8 cellular contexts compared by ENCODE assay signal in the genomic region with DNA sequence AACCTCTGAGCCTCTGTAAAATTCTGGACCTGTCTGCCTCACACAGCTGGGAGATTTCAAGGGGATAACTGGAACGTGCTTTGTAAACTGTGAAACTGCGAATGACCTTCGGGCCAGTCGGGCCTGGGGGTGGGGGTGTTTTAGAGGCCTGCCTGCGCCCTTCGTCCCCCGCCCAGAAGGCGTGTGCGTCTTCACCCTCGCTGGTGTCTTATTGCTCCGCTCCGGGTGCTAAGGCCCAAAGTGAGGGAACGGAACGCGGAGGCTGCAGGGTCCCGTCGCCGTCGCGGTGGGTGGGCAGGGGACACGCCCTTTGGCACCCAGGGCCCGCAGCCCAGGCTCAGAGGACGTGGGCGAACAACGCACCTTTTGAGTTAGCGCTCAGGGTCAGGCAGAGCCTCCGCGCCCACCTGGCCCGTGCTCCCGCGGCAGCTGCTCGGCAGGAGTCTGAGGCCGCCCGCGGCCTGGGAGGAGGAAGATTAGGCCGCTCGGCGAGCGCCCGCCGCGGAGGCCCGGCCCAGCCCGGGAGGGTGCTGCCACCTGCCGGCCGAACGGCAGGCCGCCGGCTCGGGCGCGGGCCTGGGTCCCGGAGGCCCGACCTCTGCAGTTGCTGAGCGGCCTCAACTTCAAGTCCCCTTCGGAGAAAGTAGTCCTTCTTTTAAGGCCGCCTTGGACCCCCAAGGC.
DNase-seq lines count a peak whose midpoint lies in the region; ATAC-seq lines count a peak whose summit lies in the region.

No MANE protein-coding gene starts in this region.

- no peaks in the 10 kb centered on the region for H3K36me3 ChIP-seq in mucosa of stomach (ENCODE audit: control insufficient read depth, insufficient read depth, low read length)

- peaks cover 37% of the 10 kb centered on the region for H3K4me1 ChIP-seq in mucosa of stomach (ENCODE audit: control insufficient read depth, insufficient read depth, low read length)

- peak; percentile 68 for ATAC-seq in HG02798 (IDR thresholded peaks at IDR 0.05; ENCODE audit: poor library complexity, unreplicated experiment)

- peak overlapping the region; percentile 38 for H3K9ac ChIP-seq in mucosa of stomach (ENCODE audit: low read length)

- H3K27me3 ChIP-seq in mucosa of stomach (ENCODE audit: control insufficient read depth, insufficient read depth, low read length): peaks cover 41% of the 10 kb centered on the region

- no peaks in the 10 kb centered on the region for H3K9me3 ChIP-seq in mucosa of stomach (ENCODE audit: control insufficient read depth, low read length)

- DNase-seq in COR-L47 (lab: John Stamatoyannopoulos, UW): peak; percentile 54
- DNase-seq in NOMO-1 treated with dmso at 0.1 percent for 144 hours (lab: John Stamatoyannopoulos, UW; ENCODE audit: unreplicated experiment): peak; percentile 38
- peak; percentile 50 for DNase-seq in activated T-cell treated with anti-CD3 and anti-CD28 coated beads for 4 hours
- DNase-seq in epidermal melanocyte (ENCODE audit: insufficient read length, low spot score): peak; percentile 82
- peak; percentile 37 for DNase-seq in stimulated activated CD8-positive, alpha-beta memory T cell treated with anti-CD3 and anti-CD28 coated beads, Interleukin-7, amount 100 ng/mL, for 24 hours (ENCODE audit: low read depth)
- no peak for DNase-seq in DMS114 treated with DMSO at 0.1 percent for 48 hours (lab: John Stamatoyannopoulos, UW; ENCODE audit: unreplicated experiment)

- H3K4me3 ChIP-seq in mucosa of stomach (ENCODE audit: low read length): no peak overlapping the region
